8 cellular contexts compared by ENCODE assay signal in the genomic region with DNA sequence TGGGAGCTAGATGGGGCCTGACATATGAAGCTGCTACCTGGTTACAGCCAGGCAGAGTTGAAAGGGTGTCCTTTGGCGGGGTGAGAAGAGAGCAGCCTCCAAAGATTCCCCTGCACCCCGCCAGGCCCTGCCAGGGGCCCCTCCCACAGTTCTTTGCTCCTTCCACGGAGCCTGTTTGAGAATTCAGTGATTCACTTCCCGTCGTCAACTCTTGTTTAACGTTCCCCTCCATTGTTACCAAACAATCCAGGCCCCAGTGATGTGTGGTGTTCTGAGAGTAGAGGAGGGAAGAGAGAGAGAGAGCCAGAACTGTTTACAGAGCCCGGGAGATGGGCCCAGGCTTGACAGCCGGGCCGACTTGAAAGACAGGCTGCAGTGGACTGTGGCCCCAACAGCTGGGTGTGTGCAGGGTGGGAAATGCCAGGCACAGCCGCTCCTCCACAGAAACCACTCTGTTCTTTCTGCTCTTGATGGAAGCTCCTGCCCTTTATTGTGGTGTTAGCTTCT.
DNase-seq lines count a peak whose midpoint lies in the region; ATAC-seq and TF ChIP-seq lines count a peak whose summit lies in the region.

No MANE protein-coding gene starts in this region.

- H3K9me3 ChIP-seq in heart right ventricle, result no peaks in the 10 kb centered on the region
- no peaks in the 10 kb centered on the region for H3K9me3 ChIP-seq in sigmoid colon

- H3K27ac ChIP-seq in heart right ventricle, result peak overlapping the region; percentile 14 to 87 (median 74)
- H3K27ac ChIP-seq in sigmoid colon, result peak overlapping the region; percentile 80 to 90 (median 84)

- no peaks in the 10 kb centered on the region for H3K36me3 Mint-ChIP-seq in activated T-cell treated with anti-CD3 and anti-CD28 coated beads, Interleukin-2, amount 50 U/mL, for 72 hours (ENCODE audit: insufficient read depth in 2 of 2)

- no peak for TF ChIP-seq CTCF in heart right ventricle (IDR thresholded peaks at IDR 0.05)
- no peak for TF ChIP-seq CTCF in sigmoid colon (IDR thresholded peaks at IDR 0.05)

- H3K27me3 Mint-ChIP-seq in activated T-cell treated with anti-CD3 and anti-CD28 coated beads, Interleukin-2, amount 50 U/mL, for 72 hours (ENCODE audit: low read depth), result no peaks in the 10 kb centered on the region

- no peak overlapping the region for H3K4me3 ChIP-seq in heart right ventricle
- H3K4me3 ChIP-seq in sigmoid colon, result no peak overlapping the region

- peak; percentile 59 to 71 for ATAC-seq in activated T-cell treated with anti-CD3 and anti-CD28 coated beads, Interleukin-2, amount 50 U/mL, for 72 hours (replicated peaks in 1 of 2)
- ATAC-seq in heart right ventricle (peak; percentile 35 to 76 (median 64)), GM18868 (IDR thresholded peaks at IDR 0.05; ENCODE audit: unreplicated experiment) (no peak), GM19035 (IDR thresholded peaks at IDR 0.05; ENCODE audit: unreplicated experiment) (no peak)

- intact Hi-C loops in heart right ventricle (cut with DNase I) (loop anchor here in 2 of 10 donors (5.0 kb wide), 2 partner anchors 40 to 80 kb away; a partner anchor contains a TSS), sigmoid colon (cut with DNase I) (loop anchor here (5.0 kb wide), 2 partner anchors 40 to 80 kb away; a partner anchor contains a TSS)

- H3K27me3 ChIP-seq in heart right ventricle (no peaks in the 10 kb centered on the region), sigmoid colon (no peaks in the 10 kb centered on the region)

- H3K36me3 ChIP-seq in heart right ventricle (no peaks in the 10 kb centered on the region), sigmoid colon (no peaks in the 10 kb centered on the region)

- H3K4me1 ChIP-seq in heart right ventricle (peaks cover 20 to 98% (median 69%) of the 10 kb centered on the region in 9 donors), sigmoid colon (peaks cover 0 to 88% (median 79%) of the 10 kb centered on the region in 4 donors)

- H3K9me3 Mint-ChIP-seq in activated T-cell treated with anti-CD3 and anti-CD28 coated beads, Interleukin-2, amount 50 U/mL, for 72 hours, result no peaks in the 10 kb centered on the region

- peak in 2 of 4 donors; percentile 17 to 45 for TF ChIP-seq EP300 in sigmoid colon (IDR thresholded peaks at IDR 0.05)

- no peak for TF ChIP-seq POLR2A in sigmoid colon (IDR thresholded peaks at IDR 0.05)

- peak; percentile 16 for DNase-seq in activated T-cell treated with anti-CD3 and anti-CD28 coated beads for 24 hours (ENCODE audit: low read depth)
- DNase-seq in activated T-cell treated with anti-CD3 and anti-CD28 coated beads for 4 hours, result no peak
- peak; percentile 42 to 47 for DNase-seq in activated T-cell treated with anti-CD3 and anti-CD28 coated beads, Interleukin-2, amount 50 U/mL, for 72 hours
- DNase-seq in heart right ventricle, result peak in 1 of 2 donors; percentile 62
- DNase-seq in sigmoid colon, result peak; percentile 80
- DNase-seq in foreskin melanocyte, result no peak

- peaks cover 72% of the 10 kb centered on the region for H3K4me1 Mint-ChIP-seq in activated T-cell treated with anti-CD3 and anti-CD28 coated beads, Interleukin-2, amount 50 U/mL, for 72 hours (ENCODE audit: low read depth)

- peak overlapping the region; percentile 81 to 85 for H3K4me3 Mint-ChIP-seq in activated T-cell treated with anti-CD3 and anti-CD28 coated beads, Interleukin-2, amount 50 U/mL, for 72 hours

- peak overlapping the region; percentile 78 for H3K27ac Mint-ChIP-seq in activated T-cell treated with anti-CD3 and anti-CD28 coated beads, Interleukin-2, amount 50 U/mL, for 72 hours

- WGBS in heart right ventricle, 2 donors, result 57 to 63% methylated on average over 10 of the region's 10 CpGs
- WGBS in sigmoid colon, 2 donors, result 6 to 29% methylated on average over 10 of the region's 10 CpGs

Comparison
In these comparisons a context has a peak if more than half of its experiments do, and no peak if none do; other contexts are left out.
1. DNase-seq: peak in activated T-cell treated with anti-CD3 and anti-CD28 coated beads for 24 hours (single experiment), activated T-cell treated with anti-CD3 and anti-CD28 coated beads, Interleukin-2, amount 50 U/mL, for 72 hours (2 of 2) and sigmoid colon (single experiment); none in activated T-cell treated with anti-CD3 and anti-CD28 coated beads for 4 hours (single experiment) and foreskin melanocyte (single experiment).
2. ATAC-seq: peak in activated T-cell treated with anti-CD3 and anti-CD28 coated beads, Interleukin-2, amount 50 U/mL, for 72 hours (2 of 2) and heart right ventricle (8 of 8); none in GM18868 (single experiment) and GM19035 (single experiment).